33 cellular contexts compared by ENCODE assay signal in the genomic region with DNA sequence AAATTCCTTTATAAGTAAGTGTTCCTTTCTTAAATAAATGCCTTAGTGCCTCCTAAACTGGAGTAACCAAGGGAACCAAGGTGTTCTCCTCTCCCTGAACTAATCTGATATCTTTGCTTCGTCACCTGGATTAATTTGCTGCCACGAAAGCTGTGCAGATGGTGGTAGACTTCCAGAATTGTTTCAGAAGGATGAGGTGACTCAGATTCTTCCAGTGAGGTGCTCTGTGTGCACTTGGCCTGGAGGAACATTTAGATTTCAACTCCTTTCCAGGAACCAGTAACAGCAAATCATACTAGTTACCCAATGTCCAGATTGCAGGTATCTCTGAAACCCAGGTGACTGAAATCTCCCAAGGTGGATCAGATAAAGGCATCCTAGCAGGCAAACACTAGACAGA.
"Had no signal": no experiment of that assay in that cellular context is flagged by ENCODE, and none has a peak within 500 bp of the region (broad histone marks: within the 10 kb centered on the region; RNA-seq: fewer than 3 reads in every experiment).

No MANE protein-coding gene starts in this region.

- H3K4me2 ChIP-seq: KMS-11, SK-N-SH had no signal

- H3K36me3 Mint-ChIP-seq: activated CD4-positive, alpha-beta memory T cell treated with anti-CD3 and anti-CD28 coated beads for 36 hours; activated naive CD4-positive, alpha-beta T cell treated with anti-CD3 and anti-CD28 coated beads, Interleukin-2, amount 10 ng/mL, durations not matched to agents 7 days and 5 days; activated naive CD8-positive, alpha-beta T cell had no signal

- H3K27ac Mint-ChIP-seq: activated CD4-positive, alpha-beta memory T cell treated with anti-CD3 and anti-CD28 coated beads for 36 hours; activated CD4-positive, alpha-beta T cell treated with anti-CD3 and anti-CD28 coated beads for 36 hours; activated naive CD4-positive, alpha-beta T cell treated with anti-CD3 and anti-CD28 coated beads, Interleukin-2, amount 10 ng/mL, durations not matched to agents 7 days and 5 days; activated naive CD8-positive, alpha-beta T cell; activated naive CD8-positive, alpha-beta T cell treated with anti-CD3 and anti-CD28 coated beads, Interleukin-2, amount 50 U/mL, for 24 hours; activated T-helper 2 cell treated with anti-CD3 and anti-CD28 coated beads, Interferon-gamma antibody, Interleukin-2, Interleukin-4, amounts not matched to agents 10 μg/mL and 5 μg/mL and 100 μg/mL, durations not matched to agents 14 hours and 24 hours and 36 hours; T-helper 1 cell treated with Interleukin-12 subunit alpha and Interleukin-12 subunit beta and Interleukin-4 antibody, amounts not matched to agents 30 μg/mL and 1 μg/mL, for 36 hours; T-helper 2 cell treated with Interferon-gamma antibody and Interleukin-4, amounts not matched to agents 5 μg/mL and 100 μg/mL, for 36 hours had no signal

- H3K4me3 ChIP-seq: Peyer's patch, SJSA1 had no signal

- H3K4me1 ChIP-seq: Peyer's patch, SJSA1 had no signal

- H3K9me3 ChIP-seq: Peyer's patch, SJSA1, SK-N-SH had no signal

- H3K9me3 Mint-ChIP-seq: activated CD4-positive, alpha-beta memory T cell treated with anti-CD3 and anti-CD28 coated beads for 36 hours; activated T-helper 2 cell treated with anti-CD3 and anti-CD28 coated beads, Interferon-gamma antibody, Interleukin-2, Interleukin-4, amounts not matched to agents 10 μg/mL and 5 μg/mL and 100 μg/mL, durations not matched to agents 14 hours and 24 hours and 36 hours; T-helper 1 cell treated with Interleukin-12 subunit alpha and Interleukin-12 subunit beta and Interleukin-4 antibody, amounts not matched to agents 30 μg/mL and 1 μg/mL, for 36 hours had no signal

- H3K27me3 Mint-ChIP-seq: activated CD4-positive, alpha-beta memory T cell treated with anti-CD3 and anti-CD28 coated beads for 36 hours; activated CD4-positive, alpha-beta T cell treated with anti-CD3 and anti-CD28 coated beads for 36 hours; activated naive CD4-positive, alpha-beta T cell treated with anti-CD3 and anti-CD28 coated beads, Interleukin-2, amount 10 ng/mL, durations not matched to agents 7 days and 5 days; activated naive CD8-positive, alpha-beta T cell treated with anti-CD3 and anti-CD28 coated beads, Interleukin-2, amount 50 U/mL, for 24 hours; brain had no signal

- H3K27ac ChIP-seq: KMS-11, Peyer's patch, SJSA1 had no signal

- DNase-seq: activated CD4-positive, alpha-beta memory T cell treated with anti-CD3 and anti-CD28 coated beads for 36 hours; activated CD4-positive, alpha-beta T cell treated with anti-CD3 and anti-CD28 coated beads for 36 hours; activated CD4-positive, alpha-beta T cell treated with anti-CD3 and anti-CD28 coated beads, Interleukin-2, amount 50 U/mL, for 1 hour; activated CD8-positive, alpha-beta memory T cell treated with anti-CD3 and anti-CD28 coated beads, Interleukin-2, amount 50 U/mL, for 4 hours; activated gamma-delta T cell treated with Interleukin-2 at 50 U/mL for 16 hours; activated naive CD4-positive, alpha-beta T cell treated with anti-CD3 and anti-CD28 coated beads, Interleukin-2, amount 10 ng/mL, durations not matched to agents 7 days and 5 days; activated naive CD8-positive, alpha-beta T cell treated with anti-CD3 and anti-CD28 coated beads, Interleukin-2, amount 50 U/mL, for 24 hours; anterior cingulate cortex; central memory CD4-positive, alpha-beta T cell; NCI-H1092 treated with DMSO at 0.1 percent for 48 hours; NCI-H1417; NCI-H146; NCI-H187; NCI-H2029 treated with DMSO at 0.1 percent for 48 hours; NCI-H2107; NCI-H2171; NCI-H510A; NCI-H526; NCI-H748 treated with DMSO at 0.1 percent for 48 hours; NK-92 treated with Interleukin-12 subunit alpha and Interleukin-12 subunit beta, amount 100 ng/mL, for 24 hours; PC-3; Peyer's patch; RPMI8226; SHP77 treated with DMSO at 0.1 percent for 48 hours; SK-N-SH had no signal

- H3K4me1 Mint-ChIP-seq: activated CD4-positive, alpha-beta T cell treated with anti-CD3 and anti-CD28 coated beads for 36 hours; activated naive CD4-positive, alpha-beta T cell treated with anti-CD3 and anti-CD28 coated beads, Interleukin-2, amount 10 ng/mL, durations not matched to agents 7 days and 5 days; activated naive CD8-positive, alpha-beta T cell treated with anti-CD3 and anti-CD28 coated beads, Interleukin-2, amount 50 U/mL, for 24 hours had no signal

- H3K36me3 ChIP-seq: Peyer's patch, SJSA1 had no signal

- H3K27me3 ChIP-seq: Peyer's patch, SJSA1 had no signal

- H3K4me3 Mint-ChIP-seq: activated CD4-positive, alpha-beta memory T cell treated with anti-CD3 and anti-CD28 coated beads for 36 hours; activated CD4-positive, alpha-beta T cell treated with anti-CD3 and anti-CD28 coated beads for 36 hours; activated naive CD4-positive, alpha-beta T cell treated with anti-CD3 and anti-CD28 coated beads, Interleukin-2, amount 10 ng/mL, durations not matched to agents 7 days and 5 days; activated naive CD8-positive, alpha-beta T cell; activated naive CD8-positive, alpha-beta T cell treated with anti-CD3 and anti-CD28 coated beads, Interleukin-2, amount 50 U/mL, for 24 hours; brain; T-helper 1 cell treated with Interleukin-12 subunit alpha and Interleukin-12 subunit beta and Interleukin-4 antibody, amounts not matched to agents 30 μg/mL and 1 μg/mL, for 36 hours; T-helper 2 cell treated with Interferon-gamma antibody and Interleukin-4, amounts not matched to agents 5 μg/mL and 100 μg/mL, for 36 hours had no signal

- H3K9ac ChIP-seq: KMS-11, SK-N-SH had no signal

- ATAC-seq: activated CD4-positive, alpha-beta T cell treated with anti-CD3 and anti-CD28 coated beads for 36 hours; activated CD4-positive, CD25-positive, alpha-beta regulatory T cell treated with anti-CD3 and anti-CD28 coated beads, Interleukin-2, amount 50 U/mL, for 24 hours; activated naive CD8-positive, alpha-beta T cell treated with anti-CD3 and anti-CD28 coated beads, Interleukin-2, amount 50 U/mL, for 24 hours; PC-3 had no signal
